ENCODE assay signal across 23 cellular contexts in genomic region chr1:106926748-106927582, GRCh38.
DNase-seq lines count a peak whose midpoint lies in the region; ATAC-seq, FAIRE-seq and TF ChIP-seq lines count a peak whose summit lies in the region.
"Had no signal": no experiment of that assay in that cellular context is flagged by ENCODE, and none has a peak within 500 bp of the region (broad histone marks: within the 10 kb centered on the region; RNA-seq: fewer than 3 reads in every experiment).

No MANE protein-coding gene starts in this region.

- H3K27me3 ChIP-seq in endothelial cell of umbilical vein (ENCODE audit: control insufficient read depth in 2 of 2, insufficient read depth in 2 of 2, low read length in 2 of 2) (no peaks in the 10 kb centered on the region), tibial nerve (no peaks in the 10 kb centered on the region)
- H3K27me3 ChIP-seq: upper lobe of left lung had no signal

- H3K79me2 ChIP-seq in endothelial cell of umbilical vein (ENCODE audit: control insufficient read depth, insufficient read depth, low read length): no peaks in the 10 kb centered on the region

- peaks cover 2% of the 10 kb centered on the region for H3K9me3 ChIP-seq in endothelial cell of umbilical vein (replicated peaks; ENCODE audit: control insufficient read depth, insufficient read depth, low read length)
- H3K9me3 ChIP-seq in tibial nerve: peaks cover 0 to 6% (median 0%) of the 10 kb centered on the region in 4 donors
- H3K9me3 ChIP-seq: upper lobe of left lung had no signal

- TF ChIP-seq CTCF in RWPE1 (conservative IDR thresholded peaks at IDR 0.05; ENCODE audit: low read depth) (no peak), endothelial cell of umbilical vein (IDR thresholded peaks at IDR 0.05; ENCODE audit: extremely low read depth in 1 of 2, insufficient read depth in 1 of 2, low read depth in 1 of 2, low read length in 2 of 2) (no peak), tibial nerve (IDR thresholded peaks at IDR 0.05) (no peak)

- POLR2A ChIA-PET in RWPE1 (lab: Yijun Ruan, JAX; ENCODE audit: low non-redundant PET) (no interaction called here), endothelial cell of umbilical vein (lab: Charles Lee) (no interaction called here)

- intact Hi-C loops in endothelial cell of umbilical vein (cut with micrococcal nuclease): no loop called here

- dilution Hi-C loops in endothelial cell of umbilical vein (cut with MboI; ENCODE audit: extremely low pct_ligation_motif_present, low sequenced_read_pairs): no loop called here

- H3K9me1 ChIP-seq in endothelial cell of umbilical vein (replicated peaks; ENCODE audit: control insufficient read depth, extremely low read depth, insufficient read depth, low read length): no peaks in the 10 kb centered on the region

- H3K27ac ChIP-seq in RWPE1 (no peak overlapping the region), endothelial cell of umbilical vein (ENCODE audit: insufficient read depth, low read depth, low read length) (no peak overlapping the region), tibial nerve (no peak overlapping the region)
- H3K27ac ChIP-seq: skin epidermis, upper lobe of left lung had no signal

- FAIRE-seq in endothelial cell of umbilical vein (lab: Jason Lieb, UNC): no peak
- FAIRE-seq: kidney had no signal

- TF ChIP-seq POLR2A in endothelial cell of umbilical vein (IDR thresholded peaks at IDR 0.05; ENCODE audit: low read depth, low read length) (no peak), tibial nerve (IDR thresholded peaks at IDR 0.05) (no peak)

- TF ChIP-seq EP300 in tibial nerve (IDR thresholded peaks at IDR 0.05): no peak

- ATAC-seq in GM18861 (IDR thresholded peaks at IDR 0.05; ENCODE audit: unreplicated experiment): no peak
- ATAC-seq in GM19035 (IDR thresholded peaks at IDR 0.05; ENCODE audit: unreplicated experiment): no peak
- ATAC-seq: GM23338; naive thymus-derived CD4-positive, alpha-beta T cell had no signal

- CTCF ChIA-PET in RWPE1 (lab: Yijun Ruan, JAX) (interaction anchor here (0.6 kb wide), 1 partner anchor 259 kb away, joined by 3 read pairs; no protein-coding TSS in a partner anchor), endothelial cell of umbilical vein (lab: Charles Lee) (interaction anchor here (1.3 kb wide), 1 partner anchor 10 kb away, joined by 3 read pairs; no protein-coding TSS in a partner anchor)

- WGBS in tibial nerve, 2 donors: 85 to 89% methylated on average over 5 of the region's 5 CpGs

- H3K36me3 ChIP-seq in endothelial cell of umbilical vein (ENCODE audit: control insufficient read depth in 2 of 2, extremely low read depth in 1 of 2, insufficient read depth in 2 of 2, low read length in 2 of 2): no peaks in the 10 kb centered on the region
- no peaks in the 10 kb centered on the region for H3K36me3 ChIP-seq in tibial nerve
- H3K36me3 ChIP-seq: upper lobe of left lung had no signal

- H3K9ac ChIP-seq in endothelial cell of umbilical vein (replicated peaks; ENCODE audit: extremely low read depth, insufficient read depth, low read length): no peak overlapping the region

- no peaks in the 10 kb centered on the region for H4K20me1 ChIP-seq in endothelial cell of umbilical vein (replicated peaks; ENCODE audit: control insufficient read depth, extremely low read depth, insufficient read depth, low read length)

- DNase-seq in HCEC 1CT (peak; percentile 29), RWPE1 (ENCODE audit: low spot score) (peak; percentile 4), endothelial cell of umbilical vein (ENCODE audit: low read depth, low spot score) (no peak), lung microvascular endothelial cell (ENCODE audit: low read depth in 2 of 2) (peak; percentile 22 to 85), tibial nerve (ENCODE audit: low spot score in 2 of 2) (no peak)
- no peak for DNase-seq in activated T-cell treated with anti-CD3 and anti-CD28 coated beads, Interleukin-2, amount 50 U/mL, for 48 hours
- DNase-seq: activated CD4-positive, alpha-beta T cell treated with anti-CD3 and anti-CD28 coated beads, Interleukin-2, amount 10 ng/mL, durations not matched to agents 24 days and 14 days; activated CD8-positive, alpha-beta memory T cell treated with anti-CD3 and anti-CD28 coated beads, Interleukin-2, amount 50 U/mL, for 4 hours; activated gamma-delta T cell; COR-L47; effector memory CD4-positive, alpha-beta T cell; foreskin melanocyte; hypothalamus; kidney; naive thymus-derived CD4-positive, alpha-beta T cell; NCI-H1930; NCI-H446; stimulated activated CD4-positive, alpha-beta T cell treated with anti-CD3 and anti-CD28 coated beads, Interleukin-2, amount 100 ng/mL, for 48 hours; upper lobe of left lung had no signal

- H3K4me2 ChIP-seq in endothelial cell of umbilical vein (ENCODE audit: insufficient read depth, low read length): no peak overlapping the region
- H3K4me2 ChIP-seq: GM23338 had no signal

- H2AFZ ChIP-seq in endothelial cell of umbilical vein (ENCODE audit: low read depth, low read length): no peak overlapping the region
- H2AFZ ChIP-seq: GM23338 had no signal

- no peak overlapping the region for H3K4me3 ChIP-seq in endothelial cell of umbilical vein (replicated peaks in 1 of 3; ENCODE audit: insufficient read depth in 1 of 3, low read depth in 1 of 3, low read length in 3 of 3)
- no peak overlapping the region for H3K4me3 ChIP-seq in tibial nerve
- H3K4me3 ChIP-seq: GM23338, skin epidermis, upper lobe of left lung had no signal

- no TSS peak for BruUV-seq in endothelial cell of umbilical vein (replicated peaks; lab: Mats Ljungman, UMichigan)

- H3K4me1 ChIP-seq in endothelial cell of umbilical vein (ENCODE audit: control insufficient read depth, extremely low read depth, insufficient read depth, low read length): no peaks in the 10 kb centered on the region
- H3K4me1 ChIP-seq in tibial nerve: no peaks in the 10 kb centered on the region
- H3K4me1 ChIP-seq: upper lobe of left lung had no signal

TF ChIP-seq in endothelial cell of umbilical vein, 7 proteins besides CTCF, POLR2A, EP300 and RAD21:
- TF ChIP-seq MYC (IDR thresholded peaks at IDR 0.05; ENCODE audit: low read depth, low read length) (no peak), FOS (IDR thresholded peaks at IDR 0.05; ENCODE audit: borderline replicate concordance, insufficient read depth, low read length) (peak; percentile 14)

Comparison
In these comparisons a context has a peak if more than half of its experiments do, and no peak if none do; other contexts are left out.
1. DNase-seq: peak in HCEC 1CT (single experiment), RWPE1 (single experiment) and lung microvascular endothelial cell (2 of 2); none in endothelial cell of umbilical vein (single experiment), activated T-cell treated with anti-CD3 and anti-CD28 coated beads, Interleukin-2, amount 50 U/mL, for 48 hours (0 of 2) and tibial nerve (0 of 2).